Comparison of ENCODE assay signal across 9 cellular contexts in the genomic region with DNA sequence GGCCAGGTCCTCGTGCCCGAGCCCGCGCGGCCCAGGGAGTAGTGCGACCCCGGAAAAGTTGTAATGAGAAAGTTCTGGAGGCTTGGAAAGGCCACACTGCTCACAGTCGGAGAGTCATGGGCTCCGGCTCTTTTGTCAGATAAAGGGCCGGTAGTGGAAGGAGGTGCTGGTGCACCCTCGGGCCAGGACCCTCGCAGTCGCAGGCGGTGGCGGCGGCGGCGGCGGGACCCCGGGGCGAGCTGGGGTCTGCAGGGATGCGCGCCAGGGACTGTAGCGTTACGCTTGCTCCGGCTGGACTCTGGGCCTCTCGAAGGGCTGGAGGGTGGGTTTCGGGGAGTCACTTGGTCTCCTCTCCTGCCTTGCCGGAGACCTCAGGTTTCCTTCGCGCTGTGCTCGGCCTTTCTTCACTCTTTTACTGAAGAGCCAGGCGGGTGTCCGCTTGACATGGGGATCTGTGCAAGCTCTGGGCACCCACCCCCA. TPM values are rescaled to one million over a fixed set of nuclear protein-coding genes. Genes with fewer than 3 reads are reported as not detected.
DNase-seq lines count a peak whose midpoint lies in the region; ATAC-seq, FAIRE-seq and TF ChIP-seq lines count a peak whose summit lies in the region.
"Had no signal": no experiment of that assay in that cellular context is flagged by ENCODE, and none has a peak within 500 bp of the region (broad histone marks: within the 10 kb centered on the region; RNA-seq: fewer than 3 reads in every experiment).

No MANE protein-coding gene starts in this region.

- H3K14ac ChIP-seq in IMR-90 (replicated peaks; ENCODE audit: low read depth, low read length): no peak overlapping the region

- WGBS in IMR-90 (ENCODE audit: extremely low coverage in 2 of 2, insufficient read length in 1 of 2), 2 experiments: 4% methylated on average over 10 of the region's 34 CpGs; no CpG with 5 or more reads in 1 of the 2 experiments
- whole genome bisulfite sequencing in ectodermal cell, 2 experiments: 0 to 1% methylated on average over 34 of the region's 34 CpGs

- H4K8ac ChIP-seq in IMR-90 (ENCODE audit: low read depth in 2 of 2, low read length in 2 of 2): no peak overlapping the region

- H3K4me1 Mint-ChIP-seq in naive thymus-derived CD4-positive, alpha-beta T cell: peaks cover 11 to 39% (median 33%) of the 10 kb centered on the region in 7 donors

- no peak overlapping the region for H2BK5ac ChIP-seq in IMR-90 (ENCODE audit: low read depth, low read length, poor library complexity, severe bottlenecking)

- no peak overlapping the region for H4K5ac ChIP-seq in IMR-90 (ENCODE audit: low read depth, low read length)

- H3K4me3 ChIP-seq in ACC112 (ENCODE audit: low read depth, low read length) (peak overlapping the region; percentile 95), IMR-90 (ENCODE audit: insufficient read depth, low read depth, low read length) (no peak overlapping the region), ectodermal cell (ENCODE audit: insufficient read depth, low read depth, low read length) (peak overlapping the region; percentile 57)
- H3K4me3 ChIP-seq in naive thymus-derived CD4-positive, alpha-beta T cell (ENCODE audit: low read length): no peak overlapping the region

- no peak overlapping the region for H3K18ac ChIP-seq in IMR-90 (ENCODE audit: low read depth, low read length)

- no peaks in the 10 kb centered on the region for H3K79me1 ChIP-seq in IMR-90 (ENCODE audit: low read depth in 1 of 2, low read length in 2 of 2)

- H3K27me3 ChIP-seq in ACC112 (ENCODE audit: insufficient read depth, low read length) (peaks cover 71% of the 10 kb centered on the region), IMR-90 (ENCODE audit: control insufficient read depth, insufficient read depth, low read length) (peaks cover 34% of the 10 kb centered on the region), ectodermal cell (ENCODE audit: control insufficient read depth, insufficient read depth, low read length, poor library complexity, severe bottlenecking) (peaks cover 67% of the 10 kb centered on the region)
- peaks cover 0 to 14% of the 10 kb centered on the region in 2 donors for H3K27me3 ChIP-seq in naive thymus-derived CD4-positive, alpha-beta T cell (ENCODE audit: control insufficient read depth in 2 of 2, insufficient read depth in 2 of 2, low read length in 2 of 2)

- no peaks in the 10 kb centered on the region for H3K79me2 ChIP-seq in ACC112 (ENCODE audit: control insufficient read depth, insufficient read depth, low read length, unreplicated experiment)

- no peaks in the 10 kb centered on the region for H4K20me1 ChIP-seq in IMR-90 (ENCODE audit: insufficient read depth, low read length)

- H3K9ac ChIP-seq in IMR-90 (ENCODE audit: low read depth, low read length): no peak overlapping the region

- H3K9me1 ChIP-seq in IMR-90 (ENCODE audit: insufficient read depth, low read length): no peaks in the 10 kb centered on the region

- DNase-seq in IMR-90 (no peak), COR-L47 (lab: John Stamatoyannopoulos, UW) (no peak), dedifferentiated amniotic fluid mesenchymal stem cell (ENCODE audit: extremely low spot score) (no peak), superior temporal gyrus (ENCODE audit: extremely low spot score) (no peak), H54 (ENCODE audit: insufficient read length, low spot score) (no peak)
- no peak for DNase-seq in naive thymus-derived CD4-positive, alpha-beta T cell
- DNase-seq: amniotic stem cell had no signal

- no peak for TF ChIP-seq RAD21 in IMR-90 (IDR thresholded peaks at IDR 0.05; ENCODE audit: low read length)

- no peak overlapping the region for H3K4ac ChIP-seq in IMR-90 (ENCODE audit: low read depth, low read length)

- peak overlapping the region; percentile 42; the same call in 1 of the 2 replicates for H3K4me2 ChIP-seq in IMR-90 (ENCODE audit: low read depth, low read length)

- H4K91ac ChIP-seq in IMR-90 (ENCODE audit: insufficient read depth, low read depth, low read length): no peak overlapping the region

- BruUV-seq in IMR-90 (replicated peaks; lab: Mats Ljungman, UMichigan): no TSS peak

- intact Hi-C loops in IMR-90 (cut with micrococcal nuclease): no loop called here
- intact Hi-C loops in naive thymus-derived CD4-positive, alpha-beta T cell (cut with micrococcal nuclease): loop anchor here in 1 of 2 donors (10.0 kb wide), 3 partner anchors 174 to 646 kb away; a partner anchor contains a TSS

- in situ Hi-C loops in IMR-90 (cut with MboI; ENCODE audit: low sequenced_read_pairs): no loop called here

- H2BK20ac ChIP-seq in IMR-90 (ENCODE audit: low read depth, low read length): no peak overlapping the region

- CTCF ChIA-PET in IMR-90 (lab: Yijun Ruan, JAX): no interaction called here
- CTCF ChIA-PET in naive thymus-derived CD4-positive, alpha-beta T cell (lab: Charles Lee): no interaction called here

- no peak overlapping the region for H3K27ac Mint-ChIP-seq in naive thymus-derived CD4-positive, alpha-beta T cell

- no peak overlapping the region for H3K23ac ChIP-seq in IMR-90 (ENCODE audit: low read depth, low read length)

- peaks cover 60 to 77% (median 70%) of the 10 kb centered on the region in 5 donors for H3K27me3 Mint-ChIP-seq in naive thymus-derived CD4-positive, alpha-beta T cell

- H3K56ac ChIP-seq in IMR-90 (ENCODE audit: extremely low read depth, insufficient read depth, low read length): no peak overlapping the region

- H3K27ac ChIP-seq in ACC112 (ENCODE audit: low read depth, low read length) (no peak overlapping the region), IMR-90 (ENCODE audit: insufficient read depth, low read length) (no peak overlapping the region), ectodermal cell (ENCODE audit: insufficient read depth, low read depth, low read length, poor library complexity, severe bottlenecking) (no peak overlapping the region)
- H3K27ac ChIP-seq in naive thymus-derived CD4-positive, alpha-beta T cell (ENCODE audit: low read depth, low read length): no peak overlapping the region

- H2BK120ac ChIP-seq in IMR-90 (ENCODE audit: low read depth, low read length): no peak overlapping the region

- H2AFZ ChIP-seq in ACC112 (ENCODE audit: low read length, unreplicated experiment): no peak overlapping the region
- peak overlapping the region; percentile 63 for H2AFZ ChIP-seq in IMR-90 (replicated peaks; ENCODE audit: low read length, poor library complexity)

- H3K4me1 ChIP-seq in ACC112 (ENCODE audit: control insufficient read depth, insufficient read depth, low read length, unreplicated experiment) (no peaks in the 10 kb centered on the region), IMR-90 (ENCODE audit: control insufficient read depth, insufficient read depth, low read length) (no peaks in the 10 kb centered on the region), ectodermal cell (ENCODE audit: control insufficient read depth, insufficient read depth, low read length) (peaks cover 21% of the 10 kb centered on the region)
- H3K4me1 ChIP-seq in naive thymus-derived CD4-positive, alpha-beta T cell (ENCODE audit: control insufficient read depth in 2 of 2, insufficient read depth in 2 of 2, low read length in 2 of 2): no peaks in the 10 kb centered on the region

- no peaks in the 10 kb centered on the region for H3K36me3 ChIP-seq in ACC112 (ENCODE audit: insufficient read depth, low read length)
- no peaks in the 10 kb centered on the region for H3K36me3 ChIP-seq in IMR-90 (ENCODE audit: control insufficient read depth, insufficient read depth, low read length)
- H3K36me3 ChIP-seq in ectodermal cell (ENCODE audit: control insufficient read depth, insufficient read depth, low read length): no peaks in the 10 kb centered on the region
- H3K36me3 ChIP-seq in naive thymus-derived CD4-positive, alpha-beta T cell (ENCODE audit: control insufficient read depth in 2 of 3, insufficient read depth in 3 of 3, low read length in 3 of 3): no peaks in the 10 kb centered on the region

- no peak for FAIRE-seq in H54 (lab: Jason Lieb, UNC)

- TF ChIP-seq CTCF in IMR-90 (conservative IDR thresholded peaks at IDR 0.05; ENCODE audit: low read depth, low read length): no peak

- dilution Hi-C loops in IMR-90 (cut with HindIII; ENCODE audit: low sequenced_read_pairs, unreplicated experiment): no loop called here

- TF ChIP-seq POLR2A in IMR-90 (IDR thresholded peaks at IDR 0.05; ENCODE audit: low read depth, low read length) (no peak), H54 (IDR thresholded peaks at IDR 0.05; ENCODE audit: low read depth, low read length) (no peak)

- no peak overlapping the region for H2BK15ac ChIP-seq in IMR-90 (ENCODE audit: low read depth, low read length)

- peaks cover 0 to 3% (median 0%) of the 10 kb centered on the region in 11 donors for H3K9me3 Mint-ChIP-seq in naive thymus-derived CD4-positive, alpha-beta T cell

- H3K9me3 ChIP-seq in IMR-90 (ENCODE audit: control insufficient read depth, insufficient read depth, low read length) (no peaks in the 10 kb centered on the region), ectodermal cell (ENCODE audit: control insufficient read depth, low read length) (no peaks in the 10 kb centered on the region)
- H3K9me3 ChIP-seq in naive thymus-derived CD4-positive, alpha-beta T cell (ENCODE audit: control insufficient read depth in 2 of 3, low read length in 3 of 3): no peaks in the 10 kb centered on the region

- no peak overlapping the region for H2AK5ac ChIP-seq in IMR-90 (ENCODE audit: low read depth, low read length)

- peak overlapping the region; percentile 61 to 92 (median 80) for H3K4me3 Mint-ChIP-seq in naive thymus-derived CD4-positive, alpha-beta T cell

- no peaks in the 10 kb centered on the region for H3K36me3 Mint-ChIP-seq in naive thymus-derived CD4-positive, alpha-beta T cell

- POLR2A ChIA-PET in IMR-90 (lab: Charles Lee; ENCODE audit: unreplicated experiment): no interaction called here
- POLR2A ChIA-PET in naive thymus-derived CD4-positive, alpha-beta T cell (lab: Charles Lee): no interaction called here

- H2AK9ac ChIP-seq in IMR-90 (replicated peaks; ENCODE audit: low read depth, low read length, poor library complexity): no peak overlapping the region

- no peak for ATAC-seq in IMR-90 (ENCODE audit: low read depth)
- ATAC-seq in naive thymus-derived CD4-positive, alpha-beta T cell: no peak

RNA-seq across cellular contexts. Expression of a gene that starts 1.5 kb away (rescaled TPM):
- under 0.01 TPM in 1 of 2 replicates, not detected in the other for total RNA-seq in IMR-90 (2012; rRNA removed)
- not detected in 2 replicates for polyA plus RNA-seq in IMR-90 (2012; rRNA removed)
- 0.01 TPM in 1 of 2 replicates, not detected in the other for polyA plus RNA-seq in IMR-90 (2012; cell fraction: cytosol; rRNA removed)
- polyA plus RNA-seq in IMR-90 (2012; cell fraction: nucleus; rRNA removed; ENCODE audit: low replicate concordance): not detected in 2 replicates
- polyA plus RNA-seq in ectodermal cell (2013, experiment 1 of 4): 1.3 TPM
- 1.3 TPM for polyA plus RNA-seq in ectodermal cell (2013, experiment 2 of 4)
- 1.2 TPM for polyA plus RNA-seq in ectodermal cell (2013, experiment 3 of 4)
- polyA plus RNA-seq in ectodermal cell (2013, experiment 4 of 4): 1.1 TPM
- total RNA-seq in naive thymus-derived CD4-positive, alpha-beta T cell: under 1 TPM in 1 of 5 experiments, not detected in 4; 0.12 TPM
- not detected for polyA plus RNA-seq in naive thymus-derived CD4-positive, alpha-beta T cell

Comparison
In these comparisons a context has a peak if more than half of its experiments do, and no peak if none do; other contexts are left out.
1. H3K4me3 ChIP-seq: peak in ACC112 (single experiment) and ectodermal cell (single experiment); none in IMR-90 (single experiment) and naive thymus-derived CD4-positive, alpha-beta T cell (single experiment).